ENCODE assay signal across 1 cellular context in the genomic region with DNA sequence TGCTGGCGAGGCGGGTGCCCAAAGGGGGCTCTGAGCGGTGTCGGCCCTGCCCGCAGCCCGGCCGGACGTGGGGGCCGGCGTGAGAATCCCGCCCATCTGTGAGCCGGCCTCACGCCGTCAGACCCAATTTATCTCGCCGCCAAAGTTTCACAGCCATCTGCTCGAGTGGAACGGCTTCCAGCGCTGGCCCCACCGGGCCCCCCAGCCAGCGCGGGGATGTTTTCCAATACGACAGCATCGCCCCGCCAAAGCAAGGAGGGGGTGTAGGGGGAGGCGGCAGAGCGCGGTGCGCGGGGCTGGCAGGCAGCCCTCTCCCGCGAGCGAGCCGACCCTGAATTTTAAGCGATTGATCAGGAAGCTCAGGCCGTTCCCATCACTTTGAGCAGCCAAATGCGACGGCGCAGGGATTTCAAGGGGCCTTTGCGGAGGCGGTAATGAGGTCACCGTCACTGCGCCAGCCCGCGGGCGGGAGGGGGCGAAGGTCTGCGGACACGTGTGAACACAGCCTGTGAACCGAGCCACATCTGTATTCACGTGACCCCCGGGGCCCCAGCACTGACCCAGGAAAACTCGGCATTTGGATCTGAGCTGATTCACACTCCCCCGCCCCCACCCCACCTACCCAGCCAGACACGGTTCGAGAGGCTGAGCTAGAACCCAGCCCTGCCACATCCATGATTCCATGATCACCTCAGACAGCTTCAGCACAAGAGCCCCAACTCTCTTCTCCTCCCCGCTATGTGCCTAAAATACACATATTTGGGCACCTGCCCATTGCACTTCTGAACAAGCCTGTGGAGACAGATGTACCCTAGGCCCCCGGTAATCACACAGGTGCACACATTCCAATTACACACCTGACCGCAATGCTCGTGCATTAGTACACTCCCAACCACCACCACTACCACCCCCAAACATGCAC.
TF ChIP-seq lines count a peak whose summit lies in the region.

No MANE protein-coding gene starts in this region.

TF ChIP-seq in HepG2, 621 proteins besides CTCF, POLR2A, EP300 and RAD21 (continued from another document and continues in another):
- TF ChIP-seq, protein P1, sequence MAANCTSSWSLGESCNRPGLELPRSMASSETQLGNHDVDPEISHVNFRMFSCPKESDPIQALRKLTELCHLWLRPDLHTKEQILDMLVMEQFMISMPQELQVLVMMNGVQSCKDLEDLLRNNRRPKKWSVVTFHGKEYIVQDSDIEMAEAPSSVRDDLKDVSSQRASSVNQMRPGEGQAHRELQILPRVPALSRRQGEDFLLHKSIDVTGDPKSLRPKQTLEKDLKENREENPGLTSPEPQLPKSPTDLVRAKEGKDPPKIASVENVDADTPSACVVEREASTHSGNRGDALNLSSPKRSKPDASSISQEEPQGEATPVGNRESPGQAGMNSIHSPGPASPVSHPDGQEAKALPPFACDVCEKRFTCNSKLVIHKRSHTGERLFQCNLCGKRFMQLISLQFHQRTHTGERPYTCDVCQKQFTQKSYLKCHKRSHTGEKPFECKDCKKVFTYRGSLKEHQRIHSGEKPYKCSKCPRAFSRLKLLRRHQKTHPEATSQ (CRISPR knock-in tag; IDR thresholded peaks at IDR 0.05; ENCODE audit: borderline replicate concordance), result no peak
- TF ChIP-seq ZFP1 (CRISPR knock-in tag; IDR thresholded peaks at IDR 0.05) (no peak), MIER2 (CRISPR knock-in tag; IDR thresholded peaks at IDR 0.05) (no peak), KMT2B (CRISPR knock-in tag; IDR thresholded peaks at IDR 0.05) (no peak), ZNF3 (CRISPR knock-in tag; IDR thresholded peaks at IDR 0.05) (no peak), KLF15 (CRISPR knock-in tag; IDR thresholded peaks at IDR 0.05; ENCODE audit: borderline replicate concordance) (no peak), ZNF773 (CRISPR knock-in tag; IDR thresholded peaks at IDR 0.05; ENCODE audit: borderline replicate concordance) (no peak), ZNF564 (CRISPR knock-in tag; IDR thresholded peaks at IDR 0.05) (no peak), ZNF441 (CRISPR knock-in tag; IDR thresholded peaks at IDR 0.05; ENCODE audit: borderline replicate concordance) (no peak), ZSCAN30 (CRISPR knock-in tag; IDR thresholded peaks at IDR 0.05) (no peak), ZEB1 (IDR thresholded peaks at IDR 0.05; ENCODE audit: insufficient replicate concordance, low read depth) (no peak), ZFX (CRISPR knock-in tag; IDR thresholded peaks at IDR 0.05; ENCODE audit: low read depth) (0 out of 2 replicates have a peak, but pooled peaks have one; percentile 24), NRL (CRISPR knock-in tag; IDR thresholded peaks at IDR 0.05; ENCODE audit: borderline replicate concordance) (no peak), ZNF501 (CRISPR knock-in tag; IDR thresholded peaks at IDR 0.05) (0 out of 2 replicates have a peak, but pooled peaks have one; percentile 53), CEBPB (IDR thresholded peaks at IDR 0.05; ENCODE audit: borderline replicate concordance, low read depth, low read length) (no peak), TBL1XR1 (IDR thresholded peaks at IDR 0.05; ENCODE audit: borderline replicate concordance, low read length, partially characterized antibody) (no peak), ZNF878 (CRISPR knock-in tag; IDR thresholded peaks at IDR 0.05) (0 out of 2 replicates have a peak, but pooled peaks have one; percentile 36), ZNF703 (CRISPR knock-in tag; IDR thresholded peaks at IDR 0.05; ENCODE audit: borderline replicate concordance) (no peak), ZNF777 (CRISPR knock-in tag; IDR thresholded peaks at IDR 0.05) (peak; percentile 69; the same call in 1 of the 2 replicates), ZIK1 (CRISPR knock-in tag; IDR thresholded peaks at IDR 0.05; ENCODE audit: borderline replicate concordance, low read depth) (no peak), ZNF781 (CRISPR knock-in tag; IDR thresholded peaks at IDR 0.05; ENCODE audit: borderline replicate concordance, not compliant biosample characterization) (peak; percentile 27), ZNF292 (CRISPR knock-in tag; IDR thresholded peaks at IDR 0.05; ENCODE audit: borderline replicate concordance, low read depth) (no peak), FOSL1 (CRISPR knock-in tag; IDR thresholded peaks at IDR 0.05; ENCODE audit: borderline replicate concordance) (no peak)
- TF ChIP-seq, protein P2, sequence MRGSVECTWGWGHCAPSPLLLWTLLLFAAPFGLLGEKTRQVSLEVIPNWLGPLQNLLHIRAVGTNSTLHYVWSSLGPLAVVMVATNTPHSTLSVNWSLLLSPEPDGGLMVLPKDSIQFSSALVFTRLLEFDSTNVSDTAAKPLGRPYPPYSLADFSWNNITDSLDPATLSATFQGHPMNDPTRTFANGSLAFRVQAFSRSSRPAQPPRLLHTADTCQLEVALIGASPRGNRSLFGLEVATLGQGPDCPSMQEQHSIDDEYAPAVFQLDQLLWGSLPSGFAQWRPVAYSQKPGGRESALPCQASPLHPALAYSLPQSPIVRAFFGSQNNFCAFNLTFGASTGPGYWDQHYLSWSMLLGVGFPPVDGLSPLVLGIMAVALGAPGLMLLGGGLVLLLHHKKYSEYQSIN (CRISPR knock-in tag; IDR thresholded peaks at IDR 0.05; ENCODE audit: borderline replicate concordance), result no peak
- TF ChIP-seq, protein P3, sequence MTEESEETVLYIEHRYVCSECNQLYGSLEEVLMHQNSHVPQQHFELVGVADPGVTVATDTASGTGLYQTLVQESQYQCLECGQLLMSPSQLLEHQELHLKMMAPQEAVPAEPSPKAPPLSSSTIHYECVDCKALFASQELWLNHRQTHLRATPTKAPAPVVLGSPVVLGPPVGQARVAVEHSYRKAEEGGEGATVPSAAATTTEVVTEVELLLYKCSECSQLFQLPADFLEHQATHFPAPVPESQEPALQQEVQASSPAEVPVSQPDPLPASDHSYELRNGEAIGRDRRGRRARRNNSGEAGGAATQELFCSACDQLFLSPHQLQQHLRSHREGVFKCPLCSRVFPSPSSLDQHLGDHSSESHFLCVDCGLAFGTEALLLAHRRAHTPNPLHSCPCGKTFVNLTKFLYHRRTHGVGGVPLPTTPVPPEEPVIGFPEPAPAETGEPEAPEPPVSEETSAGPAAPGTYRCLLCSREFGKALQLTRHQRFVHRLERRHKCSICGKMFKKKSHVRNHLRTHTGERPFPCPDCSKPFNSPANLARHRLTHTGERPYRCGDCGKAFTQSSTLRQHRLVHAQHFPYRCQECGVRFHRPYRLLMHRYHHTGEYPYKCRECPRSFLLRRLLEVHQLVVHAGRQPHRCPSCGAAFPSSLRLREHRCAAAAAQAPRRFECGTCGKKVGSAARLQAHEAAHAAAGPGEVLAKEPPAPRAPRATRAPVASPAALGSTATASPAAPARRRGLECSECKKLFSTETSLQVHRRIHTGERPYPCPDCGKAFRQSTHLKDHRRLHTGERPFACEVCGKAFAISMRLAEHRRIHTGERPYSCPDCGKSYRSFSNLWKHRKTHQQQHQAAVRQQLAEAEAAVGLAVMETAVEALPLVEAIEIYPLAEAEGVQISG (CRISPR knock-in tag; IDR thresholded peaks at IDR 0.05), result peak; percentile 43; the same call in 1 of the 2 replicates
- TF ChIP-seq, protein P4, sequence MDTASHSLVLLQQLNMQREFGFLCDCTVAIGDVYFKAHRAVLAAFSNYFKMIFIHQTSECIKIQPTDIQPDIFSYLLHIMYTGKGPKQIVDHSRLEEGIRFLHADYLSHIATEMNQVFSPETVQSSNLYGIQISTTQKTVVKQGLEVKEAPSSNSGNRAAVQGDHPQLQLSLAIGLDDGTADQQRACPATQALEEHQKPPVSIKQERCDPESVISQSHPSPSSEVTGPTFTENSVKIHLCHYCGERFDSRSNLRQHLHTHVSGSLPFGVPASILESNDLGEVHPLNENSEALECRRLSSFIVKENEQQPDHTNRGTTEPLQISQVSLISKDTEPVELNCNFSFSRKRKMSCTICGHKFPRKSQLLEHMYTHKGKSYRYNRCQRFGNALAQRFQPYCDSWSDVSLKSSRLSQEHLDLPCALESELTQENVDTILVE (CRISPR knock-in tag; IDR thresholded peaks at IDR 0.05), result no peak
- TF ChIP-seq, protein P5, sequence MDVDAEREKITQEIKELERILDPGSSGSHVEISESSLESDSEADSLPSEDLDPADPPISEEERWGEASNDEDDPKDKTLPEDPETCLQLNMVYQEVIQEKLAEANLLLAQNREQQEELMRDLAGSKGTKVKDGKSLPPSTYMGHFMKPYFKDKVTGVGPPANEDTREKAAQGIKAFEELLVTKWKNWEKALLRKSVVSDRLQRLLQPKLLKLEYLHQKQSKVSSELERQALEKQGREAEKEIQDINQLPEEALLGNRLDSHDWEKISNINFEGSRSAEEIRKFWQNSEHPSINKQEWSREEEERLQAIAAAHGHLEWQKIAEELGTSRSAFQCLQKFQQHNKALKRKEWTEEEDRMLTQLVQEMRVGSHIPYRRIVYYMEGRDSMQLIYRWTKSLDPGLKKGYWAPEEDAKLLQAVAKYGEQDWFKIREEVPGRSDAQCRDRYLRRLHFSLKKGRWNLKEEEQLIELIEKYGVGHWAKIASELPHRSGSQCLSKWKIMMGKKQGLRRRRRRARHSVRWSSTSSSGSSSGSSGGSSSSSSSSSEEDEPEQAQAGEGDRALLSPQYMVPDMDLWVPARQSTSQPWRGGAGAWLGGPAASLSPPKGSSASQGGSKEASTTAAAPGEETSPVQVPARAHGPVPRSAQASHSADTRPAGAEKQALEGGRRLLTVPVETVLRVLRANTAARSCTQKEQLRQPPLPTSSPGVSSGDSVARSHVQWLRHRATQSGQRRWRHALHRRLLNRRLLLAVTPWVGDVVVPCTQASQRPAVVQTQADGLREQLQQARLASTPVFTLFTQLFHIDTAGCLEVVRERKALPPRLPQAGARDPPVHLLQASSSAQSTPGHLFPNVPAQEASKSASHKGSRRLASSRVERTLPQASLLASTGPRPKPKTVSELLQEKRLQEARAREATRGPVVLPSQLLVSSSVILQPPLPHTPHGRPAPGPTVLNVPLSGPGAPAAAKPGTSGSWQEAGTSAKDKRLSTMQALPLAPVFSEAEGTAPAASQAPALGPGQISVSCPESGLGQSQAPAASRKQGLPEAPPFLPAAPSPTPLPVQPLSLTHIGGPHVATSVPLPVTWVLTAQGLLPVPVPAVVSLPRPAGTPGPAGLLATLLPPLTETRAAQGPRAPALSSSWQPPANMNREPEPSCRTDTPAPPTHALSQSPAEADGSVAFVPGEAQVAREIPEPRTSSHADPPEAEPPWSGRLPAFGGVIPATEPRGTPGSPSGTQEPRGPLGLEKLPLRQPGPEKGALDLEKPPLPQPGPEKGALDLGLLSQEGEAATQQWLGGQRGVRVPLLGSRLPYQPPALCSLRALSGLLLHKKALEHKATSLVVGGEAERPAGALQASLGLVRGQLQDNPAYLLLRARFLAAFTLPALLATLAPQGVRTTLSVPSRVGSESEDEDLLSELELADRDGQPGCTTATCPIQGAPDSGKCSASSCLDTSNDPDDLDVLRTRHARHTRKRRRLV (CRISPR knock-in tag; IDR thresholded peaks at IDR 0.05), result no peak
- TF ChIP-seq, protein P6, sequence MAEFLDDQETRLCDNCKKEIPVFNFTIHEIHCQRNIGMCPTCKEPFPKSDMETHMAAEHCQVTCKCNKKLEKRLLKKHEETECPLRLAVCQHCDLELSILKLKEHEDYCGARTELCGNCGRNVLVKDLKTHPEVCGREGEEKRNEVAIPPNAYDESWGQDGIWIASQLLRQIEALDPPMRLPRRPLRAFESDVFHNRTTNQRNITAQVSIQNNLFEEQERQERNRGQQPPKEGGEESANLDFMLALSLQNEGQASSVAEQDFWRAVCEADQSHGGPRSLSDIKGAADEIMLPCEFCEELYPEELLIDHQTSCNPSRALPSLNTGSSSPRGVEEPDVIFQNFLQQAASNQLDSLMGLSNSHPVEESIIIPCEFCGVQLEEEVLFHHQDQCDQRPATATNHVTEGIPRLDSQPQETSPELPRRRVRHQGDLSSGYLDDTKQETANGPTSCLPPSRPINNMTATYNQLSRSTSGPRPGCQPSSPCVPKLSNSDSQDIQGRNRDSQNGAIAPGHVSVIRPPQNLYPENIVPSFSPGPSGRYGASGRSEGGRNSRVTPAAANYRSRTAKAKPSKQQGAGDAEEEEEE (CRISPR knock-in tag; IDR thresholded peaks at IDR 0.05; ENCODE audit: borderline replicate concordance), result no peak
- TF ChIP-seq, protein P7, sequence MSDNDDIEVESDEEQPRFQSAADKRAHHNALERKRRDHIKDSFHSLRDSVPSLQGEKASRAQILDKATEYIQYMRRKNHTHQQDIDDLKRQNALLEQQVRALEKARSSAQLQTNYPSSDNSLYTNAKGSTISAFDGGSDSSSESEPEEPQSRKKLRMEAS (IDR thresholded peaks at IDR 0.05), result no peak
- TF ChIP-seq, protein P8, sequence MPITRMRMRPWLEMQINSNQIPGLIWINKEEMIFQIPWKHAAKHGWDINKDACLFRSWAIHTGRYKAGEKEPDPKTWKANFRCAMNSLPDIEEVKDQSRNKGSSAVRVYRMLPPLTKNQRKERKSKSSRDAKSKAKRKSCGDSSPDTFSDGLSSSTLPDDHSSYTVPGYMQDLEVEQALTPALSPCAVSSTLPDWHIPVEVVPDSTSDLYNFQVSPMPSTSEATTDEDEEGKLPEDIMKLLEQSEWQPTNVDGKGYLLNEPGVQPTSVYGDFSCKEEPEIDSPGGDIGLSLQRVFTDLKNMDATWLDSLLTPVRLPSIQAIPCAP (CRISPR knock-in tag; IDR thresholded peaks at IDR 0.05; ENCODE audit: low read depth), result no peak
- TF ChIP-seq, protein P9, sequence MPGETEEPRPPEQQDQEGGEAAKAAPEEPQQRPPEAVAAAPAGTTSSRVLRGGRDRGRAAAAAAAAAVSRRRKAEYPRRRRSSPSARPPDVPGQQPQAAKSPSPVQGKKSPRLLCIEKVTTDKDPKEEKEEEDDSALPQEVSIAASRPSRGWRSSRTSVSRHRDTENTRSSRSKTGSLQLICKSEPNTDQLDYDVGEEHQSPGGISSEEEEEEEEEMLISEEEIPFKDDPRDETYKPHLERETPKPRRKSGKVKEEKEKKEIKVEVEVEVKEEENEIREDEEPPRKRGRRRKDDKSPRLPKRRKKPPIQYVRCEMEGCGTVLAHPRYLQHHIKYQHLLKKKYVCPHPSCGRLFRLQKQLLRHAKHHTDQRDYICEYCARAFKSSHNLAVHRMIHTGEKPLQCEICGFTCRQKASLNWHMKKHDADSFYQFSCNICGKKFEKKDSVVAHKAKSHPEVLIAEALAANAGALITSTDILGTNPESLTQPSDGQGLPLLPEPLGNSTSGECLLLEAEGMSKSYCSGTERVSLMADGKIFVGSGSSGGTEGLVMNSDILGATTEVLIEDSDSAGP (CRISPR knock-in tag; IDR thresholded peaks at IDR 0.05; ENCODE audit: borderline replicate concordance), result no peak; the same call in 1 of the 2 replicates
- TF ChIP-seq, protein P10, sequence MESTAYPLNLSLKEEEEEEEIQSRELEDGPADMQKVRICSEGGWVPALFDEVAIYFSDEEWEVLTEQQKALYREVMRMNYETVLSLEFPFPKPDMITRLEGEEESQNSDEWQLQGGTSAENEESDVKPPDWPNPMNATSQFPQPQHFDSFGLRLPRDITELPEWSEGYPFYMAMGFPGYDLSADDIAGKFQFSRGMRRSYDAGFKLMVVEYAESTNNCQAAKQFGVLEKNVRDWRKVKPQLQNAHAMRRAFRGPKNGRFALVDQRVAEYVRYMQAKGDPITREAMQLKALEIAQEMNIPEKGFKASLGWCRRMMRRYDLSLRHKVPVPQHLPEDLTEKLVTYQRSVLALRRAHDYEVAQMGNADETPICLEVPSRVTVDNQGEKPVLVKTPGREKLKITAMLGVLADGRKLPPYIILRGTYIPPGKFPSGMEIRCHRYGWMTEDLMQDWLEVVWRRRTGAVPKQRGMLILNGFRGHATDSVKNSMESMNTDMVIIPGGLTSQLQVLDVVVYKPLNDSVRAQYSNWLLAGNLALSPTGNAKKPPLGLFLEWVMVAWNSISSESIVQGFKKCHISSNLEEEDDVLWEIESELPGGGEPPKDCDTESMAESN (CRISPR knock-in tag; conservative IDR thresholded peaks at IDR 0.05), result peak; percentile 78; the same call in 1 of the 2 replicates
